ENCODE assay signal across 27 cellular contexts in genomic region chr2:201751566-201751965, GRCh38. TPM values are rescaled to one million over a fixed set of nuclear protein-coding genes. Genes with fewer than 3 reads are reported as not detected.
"Had no signal": no experiment of that assay in that cellular context is flagged by ENCODE, and none has a peak within 500 bp of the region (broad histone marks: within the 10 kb centered on the region; RNA-seq: fewer than 3 reads in every experiment).

No MANE protein-coding gene starts in this region.

- H3K4me1 Mint-ChIP-seq: mesothelial cell of epicardium, naive B cell had no signal

- H3K9me3 Mint-ChIP-seq: mesothelial cell of epicardium, naive B cell had no signal

- H3K4me3 Mint-ChIP-seq: mesothelial cell of epicardium, naive B cell had no signal

- FAIRE-seq: endothelial cell of umbilical vein, islet of Langerhans, keratinocyte had no signal

- H3K27me3 Mint-ChIP-seq: naive B cell had no signal

- H3K27me3 ChIP-seq: dorsolateral prefrontal cortex, esophagus muscularis mucosa, gastrocnemius medialis, heart right ventricle, left lung had no signal

- H3K27ac ChIP-seq: coronary artery, dorsolateral prefrontal cortex, esophagus muscularis mucosa, gastrocnemius medialis, heart right ventricle, left lung, lower lobe of right lung had no signal

- H3K4me1 ChIP-seq: esophagus muscularis mucosa, gastrocnemius medialis, heart right ventricle, left lung, lower lobe of right lung had no signal

- ATAC-seq: heart right ventricle, left cardiac atrium, left lung, left ventricle myocardium superior, lower lobe of right lung, mucosa of descending colon had no signal

- H3K27ac Mint-ChIP-seq: mesothelial cell of epicardium, naive B cell had no signal

- DNase-seq: dermis blood vessel endothelial cell; dorsolateral prefrontal cortex; effector CD4-positive, alpha-beta T cell; effector memory CD4-positive, alpha-beta T cell; foreskin melanocyte; gastrocnemius medialis; glutamatergic neuron; head of caudate nucleus; heart right ventricle; hippocampal formation; left cardiac atrium; left lung; left ventricle myocardium superior; lower lobe of right lung; mesenchymal stem cell; mucosa of descending colon; naive B cell had no signal

RNA-seq across cellular contexts. Expression of gene MPP4, which starts 53.1 kb away (rescaled TPM):
- total RNA-seq: epithelial cell of proximal tubule, kidney epithelial cell, left lung, left ventricle myocardium superior, mesenteric fat pad had no signal

RNA-seq across cellular contexts. Expression of gene CDK15, which starts 54.8 kb away (rescaled TPM):
- total RNA-seq: dermis blood vessel endothelial cell, endothelial cell of umbilical vein, lung microvascular endothelial cell had no signal
- polyA plus RNA-seq: endothelial cell of umbilical vein had no signal
